27 cellular contexts compared by ENCODE assay signal in genomic region chr11:130125638-130126037, GRCh38. TPM values are rescaled to one million over a fixed set of nuclear protein-coding genes. Genes with fewer than 3 reads are reported as not detected.
"Had no signal": no experiment of that assay in that cellular context is flagged by ENCODE, and none has a peak within 500 bp of the region (broad histone marks: within the 10 kb centered on the region; RNA-seq: fewer than 3 reads in every experiment).

No MANE protein-coding gene starts in this region.

- DNase-seq: activated CD4-positive, alpha-beta T cell treated with anti-CD3 and anti-CD28 coated beads for 4 hours; activated CD8-positive, alpha-beta T cell treated with anti-CD3 and anti-CD28 coated beads for 36 hours; activated effector memory CD4-positive, alpha-beta T cell treated with Interleukin-2 at 50 U/mL for 16 hours; activated naive CD4-positive, alpha-beta T cell; activated T-cell treated with anti-CD3 and anti-CD28 coated beads, Interleukin-2, amount 50 U/mL, for 24 hours; aorta; body of pancreas; NCI-H1092; NCI-H1417; NCI-H2029; NCI-H2107; NCI-H2171 treated with DMSO at 0.1 percent for 48 hours; NCI-H226; NCI-H526; NCI-H82; OCI-M1; Peyer's patch; Right ventricle myocardium superior; SJCRH30; SK-N-SH; T-helper 1 cell had no signal

- H3K27ac ChIP-seq: body of pancreas, KMS-11, Peyer's patch, RWPE1, SJCRH30, VCaP had no signal

- ATAC-seq: activated CD8-positive, alpha-beta T cell treated with anti-CD3 and anti-CD28 coated beads for 36 hours; body of pancreas had no signal

- H3K4me1 ChIP-seq: body of pancreas, SJCRH30 had no signal

- H3K9me3 ChIP-seq: body of pancreas, Peyer's patch, SJCRH30, SK-N-SH had no signal

- H3K27me3 ChIP-seq: body of pancreas, Peyer's patch, SJCRH30 had no signal

- H3K4me3 ChIP-seq: body of pancreas, Peyer's patch, SJCRH30 had no signal

RNA-seq across cellular contexts. Expression of gene ST14, which starts 33.9 kb away (rescaled TPM):
- total RNA-seq: activated CD8-positive, alpha-beta T cell treated with anti-CD3 and anti-CD28 coated beads for 36 hours; activated T-helper 1 cell treated with anti-CD3 and anti-CD28 coated beads, Interleukin-12 subunit alpha, Interleukin-12 subunit beta, Interleukin-2, Interleukin-4 antibody, amounts not matched to agents 30 ng/mL and 10 ng/mL and 1 ng/mL, durations not matched to agents 14 hours and 24 hours and 36 hours; NCI-H460; T-helper 2 cell treated with Interferon-gamma antibody and Interleukin-4, amounts not matched to agents 100 ng/mL and 5 ng/mL, for 36 hours had no signal
- polyA plus RNA-seq: SK-N-SH had no signal
